ENCODE assay signal across 1 cellular context in genomic region chr9:122134822-122135528, GRCh38.
TF ChIP-seq lines count a peak whose summit lies in the region.

No MANE protein-coding gene starts in this region.

TF ChIP-seq in HepG2, 621 proteins besides CTCF, POLR2A, EP300 and RAD21:
- TF ChIP-seq ZNF432 (CRISPR knock-in tag; IDR thresholded peaks at IDR 0.05; ENCODE audit: borderline replicate concordance) (no peak), POLR2G (IDR thresholded peaks at IDR 0.05; ENCODE audit: low read depth, low read length) (no peak), ZNF563 (CRISPR knock-in tag; IDR thresholded peaks at IDR 0.05) (no peak), PATZ1 (CRISPR knock-in tag; IDR thresholded peaks at IDR 0.05) (0 out of 2 replicates have a peak, but pooled peaks have one; percentile 20), KIAA2018 (CRISPR knock-in tag; IDR thresholded peaks at IDR 0.05; ENCODE audit: borderline replicate concordance) (no peak), ADNP (CRISPR knock-in tag; IDR thresholded peaks at IDR 0.05) (no peak), NCOA5 (CRISPR knock-in tag; IDR thresholded peaks at IDR 0.05) (no peak), SRY (CRISPR knock-in tag; IDR thresholded peaks at IDR 0.05) (no peak), YEATS2 (CRISPR knock-in tag; IDR thresholded peaks at IDR 0.05; ENCODE audit: borderline replicate concordance) (no peak), HMGXB4 (CRISPR knock-in tag; IDR thresholded peaks at IDR 0.05; ENCODE audit: borderline replicate concordance in 1 of 2, low read depth in 1 of 2) (no peak), ATF1 (CRISPR knock-in tag; IDR thresholded peaks at IDR 0.05) (peak; percentile 52), SMYD3 (CRISPR knock-in tag; IDR thresholded peaks at IDR 0.05) (no peak), SAP130 (CRISPR knock-in tag; IDR thresholded peaks at IDR 0.05; ENCODE audit: low read depth) (no peak), FOSL1 (CRISPR knock-in tag; IDR thresholded peaks at IDR 0.05; ENCODE audit: borderline replicate concordance) (no peak), CREM (IDR thresholded peaks at IDR 0.05) (0 out of 2 replicates have a peak, but pooled peaks have one; percentile 17), CREM (CRISPR knock-in tag; IDR thresholded peaks at IDR 0.05) (no peak), ZNF615 (CRISPR knock-in tag; IDR thresholded peaks at IDR 0.05; ENCODE audit: borderline replicate concordance) (no peak), GTF3A (CRISPR knock-in tag; conservative IDR thresholded peaks at IDR 0.05) (no peak), ZNF816 (CRISPR knock-in tag; IDR thresholded peaks at IDR 0.05; ENCODE audit: borderline replicate concordance) (no peak), RELA (CRISPR knock-in tag; IDR thresholded peaks at IDR 0.05) (no peak), TCF7 (IDR thresholded peaks at IDR 0.05; ENCODE audit: low read depth) (no peak), CEBPG (CRISPR knock-in tag; IDR thresholded peaks at IDR 0.05) (no peak), CREB1 (IDR thresholded peaks at IDR 0.05) (peak; percentile 94), CREB1 (CRISPR knock-in tag; IDR thresholded peaks at IDR 0.05) (peak; percentile 44; the same call in 1 of the 2 replicates), SIX4 (CRISPR knock-in tag; IDR thresholded peaks at IDR 0.05) (no peak), ZNF737 (CRISPR knock-in tag; IDR thresholded peaks at IDR 0.05; ENCODE audit: borderline replicate concordance) (no peak), SRSF9 (IDR thresholded peaks at IDR 0.05; ENCODE audit: borderline replicate concordance, insufficient read depth, low read depth, low read length, poor library complexity, severe bottlenecking) (no peak), E2F2 (CRISPR knock-in tag; IDR thresholded peaks at IDR 0.05; ENCODE audit: borderline replicate concordance) (no peak), ZNF556 (CRISPR knock-in tag; IDR thresholded peaks at IDR 0.05; ENCODE audit: borderline replicate concordance) (no peak), MZF1 (CRISPR knock-in tag; IDR thresholded peaks at IDR 0.05; ENCODE audit: borderline replicate concordance) (no peak), ZSCAN25 (CRISPR knock-in tag; IDR thresholded peaks at IDR 0.05) (no peak), ZNF512B (CRISPR knock-in tag; IDR thresholded peaks at IDR 0.05; ENCODE audit: borderline replicate concordance) (no peak), ATM (IDR thresholded peaks at IDR 0.05; ENCODE audit: borderline replicate concordance) (no peak)
